ENCODE assay signal across 8 cellular contexts in the genomic region with DNA sequence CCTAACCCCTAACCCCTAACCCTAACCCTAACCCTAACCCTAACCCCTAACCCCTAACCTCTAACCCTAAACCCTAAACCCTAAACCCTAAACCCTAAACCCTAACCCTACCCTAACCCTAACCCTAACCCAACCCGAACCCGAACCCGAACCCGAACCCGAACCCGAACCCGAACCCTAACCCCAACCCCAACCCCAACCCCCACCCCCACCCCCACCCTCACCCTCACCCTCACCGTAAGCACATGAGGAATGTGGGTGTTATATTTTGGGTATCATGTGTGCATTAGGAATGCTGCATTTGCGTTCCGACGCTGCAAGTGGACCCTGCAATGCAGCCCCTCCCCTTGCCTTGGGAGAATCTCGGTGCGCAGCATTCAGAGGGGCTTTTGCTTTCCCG. TPM values are rescaled to one million over a fixed set of nuclear protein-coding genes. Genes with fewer than 3 reads are reported as not detected.
DNase-seq lines count a peak whose midpoint lies in the region; ATAC-seq and TF ChIP-seq lines count a peak whose summit lies in the region.
"Not testable (repeated sequence)": the region's sequence is repeated elsewhere in the genome, so short reads cannot be mapped to it uniquely, and the experiment has no call there.

No MANE protein-coding gene starts in this region.

- POLR2A ChIA-PET in Caco-2 (lab: Charles Lee) = not testable (repeated sequence)

- H3K36me3 ChIP-seq in Caco-2 (ENCODE audit: control insufficient read depth, insufficient read depth, low read length); NT2/D1 (ENCODE audit: insufficient read depth, insufficient read length, low read length); left ventricle myocardium inferior; mesenchymal stem cell (ENCODE audit: control insufficient read depth in 1 of 2, insufficient read depth in 2 of 2, low read depth in 1 of 2, low read length in 2 of 2); smooth muscle cell (ENCODE audit: low read depth): not testable (repeated sequence)

- peak overlapping the region; percentile 61 for H3K4me3 Mint-ChIP-seq in Caco-2 (ENCODE audit: unreplicated experiment)

- not testable (repeated sequence) for TF ChIP-seq CTCF in Caco-2 (IDR thresholded peaks at IDR 0.05; ENCODE audit: insufficient read depth in 1 of 2, low read depth in 1 of 2, low read length in 1 of 2, severe bottlenecking in 1 of 2, unreplicated experiment in 1 of 2); left ventricle myocardium inferior (IDR thresholded peaks at IDR 0.05; ENCODE audit: borderline replicate concordance); smooth muscle cell (IDR thresholded peaks at IDR 0.05; ENCODE audit: borderline replicate concordance, insufficient read depth, poor library complexity, severe bottlenecking)

- not testable (repeated sequence) for H3K4me3 ChIP-seq in Caco-2 (ENCODE audit: low read depth, low read length); Jurkat, Clone E6-1 (ENCODE audit: low read length); mesenchymal stem cell (ENCODE audit: insufficient read depth in 1 of 2, low read depth in 1 of 2, low read length in 2 of 2)
- peak overlapping the region; percentile 58 for H3K4me3 ChIP-seq in NT2/D1 (ENCODE audit: insufficient read length, low read depth)
- H3K4me3 ChIP-seq in left ventricle myocardium inferior = peak overlapping the region; percentile 23
- peak overlapping the region; percentile 41 for H3K4me3 ChIP-seq in smooth muscle cell

- H2BK120ac ChIP-seq in mesenchymal stem cell (ENCODE audit: low read depth, low read length) = not testable (repeated sequence)

- not testable (repeated sequence) for H4K91ac ChIP-seq in mesenchymal stem cell (ENCODE audit: low read length)

- not testable (repeated sequence) for DNase-seq in Caco-2; NT2/D1 (ENCODE audit: low read depth, low spot score); left ventricle myocardium inferior; smooth muscle cell (lab: John Stamatoyannopoulos, UW; ENCODE audit: unreplicated experiment)
- DNase-seq in Jurkat, Clone E6-1 (ENCODE audit: low read depth, low spot score) = peak; percentile 24
- DNase-seq in astrocyte of the hippocampus (ENCODE audit: low read depth, low spot score) (peak; percentile 5), mesenchymal stem cell (peak; percentile 1)

- H3K9me3 ChIP-seq in Caco-2; NT2/D1 (ENCODE audit: insufficient read depth, low read length); left ventricle myocardium inferior (replicated peaks); mesenchymal stem cell (ENCODE audit: control insufficient read depth, low read length); smooth muscle cell (replicated peaks; ENCODE audit: low read depth): not testable (repeated sequence)

- not testable (repeated sequence) for H3K27ac Mint-ChIP-seq in Caco-2 (ENCODE audit: unreplicated experiment)

- not testable (repeated sequence) for H2AK5ac ChIP-seq in mesenchymal stem cell (ENCODE audit: low read length, severe bottlenecking)

- not testable (repeated sequence) for H3K4me1 ChIP-seq in Caco-2; NT2/D1 (ENCODE audit: insufficient read depth, insufficient read length); left ventricle myocardium inferior; mesenchymal stem cell (ENCODE audit: control insufficient read depth, insufficient read depth, low read depth, low read length); smooth muscle cell (ENCODE audit: low read depth)

- H4K8ac ChIP-seq in mesenchymal stem cell (ENCODE audit: low read length) = not testable (repeated sequence)

- H3K27ac ChIP-seq in left ventricle myocardium inferior (replicated peaks) = peak overlapping the region; percentile 40
- not testable (repeated sequence) for H3K27ac ChIP-seq in mesenchymal stem cell (ENCODE audit: low read length, poor library complexity, severe bottlenecking); smooth muscle cell (ENCODE audit: low read depth)

- not testable (repeated sequence) for H3K79me1 ChIP-seq in mesenchymal stem cell (replicated peaks; ENCODE audit: low read length, poor library complexity, severe bottlenecking)

- intact Hi-C loops in Caco-2 (cut with micrococcal nuclease; ENCODE audit: unreplicated experiment); left ventricle myocardium inferior (cut with micrococcal nuclease): not testable (repeated sequence)

- not testable (repeated sequence) for H3K4ac ChIP-seq in mesenchymal stem cell (ENCODE audit: low read depth in 1 of 2, low read length in 2 of 2)

- H3K79me2 ChIP-seq in smooth muscle cell (ENCODE audit: low read depth) = not testable (repeated sequence)

- WGBS in mesenchymal stem cell = no CpG with 5 or more reads among the region's 14 CpGs
- 77% methylated on average over 9 of the region's 14 CpGs for WGBS in smooth muscle cell (ENCODE audit: low lambda C conversion rate)

- H2BK12ac ChIP-seq in mesenchymal stem cell (ENCODE audit: low read length in 2 of 2) = not testable (repeated sequence)

- H3K4me1 Mint-ChIP-seq in Caco-2 (ENCODE audit: low read depth, unreplicated experiment) = not testable (repeated sequence)

- H3K36me3 Mint-ChIP-seq in Caco-2 (ENCODE audit: insufficient read depth, unreplicated experiment) = peaks cover 11% of the 10 kb centered on the region

- peak overlapping the region; percentile 47 for H3K4me2 ChIP-seq in mesenchymal stem cell (ENCODE audit: low read length, poor library complexity, severe bottlenecking)
- not testable (repeated sequence) for H3K4me2 ChIP-seq in smooth muscle cell

- not testable (repeated sequence) for H3K18ac ChIP-seq in mesenchymal stem cell (ENCODE audit: low read depth in 1 of 2, low read length in 2 of 2)

- not testable (repeated sequence) for H3F3A ChIP-seq in smooth muscle cell (ENCODE audit: low read depth)

- H3K27me3 ChIP-seq in Caco-2 (replicated peaks; ENCODE audit: control insufficient read depth, insufficient read depth, low read length); NT2/D1 (ENCODE audit: insufficient read depth, insufficient read length); left ventricle myocardium inferior (ENCODE audit: low read depth); mesenchymal stem cell (ENCODE audit: control insufficient read depth in 1 of 2, insufficient read depth in 1 of 2, low read length in 2 of 2); smooth muscle cell (ENCODE audit: low read depth): not testable (repeated sequence)

- ATAC-seq in esophagus mucosa = peak; percentile 51

- H3K14ac ChIP-seq in mesenchymal stem cell (ENCODE audit: low read length in 2 of 2) = not testable (repeated sequence)

- H2AFZ ChIP-seq in mesenchymal stem cell (ENCODE audit: low read depth, low read length); smooth muscle cell (ENCODE audit: low read depth): not testable (repeated sequence)

- not testable (repeated sequence) for H2BK15ac ChIP-seq in mesenchymal stem cell (ENCODE audit: low read depth, poor library complexity, severe bottlenecking)

- H3K27me3 Mint-ChIP-seq in Caco-2 (ENCODE audit: insufficient read depth, unreplicated experiment) = not testable (repeated sequence)

- H3K23ac ChIP-seq in mesenchymal stem cell (ENCODE audit: low read length in 2 of 2) = not testable (repeated sequence)

- H3K9ac ChIP-seq in NT2/D1 (ENCODE audit: insufficient read length, low read depth); mesenchymal stem cell (ENCODE audit: low read length); smooth muscle cell (ENCODE audit: low read depth): not testable (repeated sequence)

- H2BK5ac ChIP-seq in mesenchymal stem cell (ENCODE audit: low read depth, low read length, poor library complexity, severe bottlenecking) = not testable (repeated sequence)

- not testable (repeated sequence) for H3K9me3 Mint-ChIP-seq in Caco-2 (ENCODE audit: unreplicated experiment)

- not testable (repeated sequence) for BruUV-seq in Caco-2 (replicated peaks; lab: Mats Ljungman, UMichigan)

- not testable (repeated sequence) for H4K20me1 ChIP-seq in smooth muscle cell (ENCODE audit: low read depth)

- CTCF ChIA-PET in Caco-2 (lab: Charles Lee) = not testable (repeated sequence)

RNA-seq across cellular contexts. Expression of a gene that starts 19.0 kb away (rescaled TPM):
- total RNA-seq in Caco-2 (2022) = 23.8 TPM in 2 replicates
- 13.2 TPM for polyA plus RNA-seq in Jurkat, Clone E6-1 (2012; ENCODE audit: insufficient read depth, insufficient read length)
- total RNA-seq in esophagus mucosa = 11.2 TPM
- 13.5 TPM for total RNA-seq in left ventricle myocardium inferior
- polyA plus RNA-seq in mesenchymal stem cell (2013, experiment 1 of 2) = 5.5 TPM
- polyA plus RNA-seq in mesenchymal stem cell (2013, experiment 2 of 2) = 5.0 TPM
- 4.0 and 4.7 TPM in 2 replicates for total RNA-seq in smooth muscle cell
- 9.9 and 10.0 TPM in 2 replicates for polyA plus RNA-seq in smooth muscle cell
